In genomic region chr17:38727661-38728220, GRCh38 we compare ENCODE assay signal across 10 cellular contexts. TPM values are rescaled to one million over a fixed set of nuclear protein-coding genes. Genes with fewer than 3 reads are reported as not detected.
DNase-seq lines count a peak whose midpoint lies in the region; ATAC-seq and TF ChIP-seq lines count a peak whose summit lies in the region.
"Had no signal": no experiment of that assay in that cellular context is flagged by ENCODE, and none has a peak within 500 bp of the region (broad histone marks: within the 10 kb centered on the region; RNA-seq: fewer than 3 reads in every experiment).

No MANE protein-coding gene starts in this region.

- H3K4me1 ChIP-seq in DND-41 (ENCODE audit: insufficient read depth, low read length): peaks cover 82% of the 10 kb centered on the region

- ATAC-seq in DND-41 (ENCODE audit: insufficient read depth, low read depth): peak; percentile 5
- peak; percentile 51 for ATAC-seq in central memory CD8-positive, alpha-beta T cell (replicated peaks; ENCODE audit: extremely low read depth, poor library complexity, severe bottlenecking)

- H2AFZ ChIP-seq in DND-41 (ENCODE audit: low read depth, low read length): peak overlapping the region; percentile 44

- H3K9ac ChIP-seq in DND-41 (ENCODE audit: low read depth, low read length): peak overlapping the region; percentile 55

- peak; percentile 63 for DNase-seq in DND-41
- peak; percentile 94 for DNase-seq in activated CD4-positive, alpha-beta memory T cell treated with anti-CD3 and anti-CD28 coated beads for 36 hours
- peak in 1 of 2 donors; percentile 56 for DNase-seq in central memory CD8-positive, alpha-beta T cell (ENCODE audit: low spot score in 2 of 2)
- DNase-seq in stimulated activated CD4-positive, alpha-beta T cell treated with anti-CD3 and anti-CD28 coated beads, TNF-alpha, amount 100 ng/mL, for 24 hours (ENCODE audit: low read depth in 3 of 3): peak; percentile 59 to 81 (median 71)
- DNase-seq in NCI-H748 (lab: John Stamatoyannopoulos, UW; ENCODE audit: unreplicated experiment): no peak
- no peak for DNase-seq in NOMO-1 treated with dmso at 0.1 percent for 144 hours (lab: John Stamatoyannopoulos, UW; ENCODE audit: unreplicated experiment)
- no peak for DNase-seq in HPDE6-E6E7 (ENCODE audit: extremely low spot score)
- no peak for DNase-seq in foreskin fibroblast
- DNase-seq: NCI-H82, ovary had no signal

- H3K4me2 ChIP-seq in DND-41 (ENCODE audit: insufficient read depth, low read length): peak overlapping the region; percentile 57

- H3K4me3 ChIP-seq in DND-41 (ENCODE audit: low read depth in 1 of 2, low read length in 2 of 2) (peak overlapping the region in 1 of 2 experiments; percentile 41; a peak in 2 of 4 replicates), foreskin fibroblast (ENCODE audit: low read depth in 1 of 2, low read length in 2 of 2) (no peak overlapping the region)
- H3K4me3 ChIP-seq: ovary had no signal

- peaks cover 38% of the 10 kb centered on the region for H3K79me2 ChIP-seq in DND-41 (ENCODE audit: insufficient read depth, low read length)

- no peaks in the 10 kb centered on the region for H3K27me3 ChIP-seq in DND-41 (ENCODE audit: insufficient read depth, low read length, poor library complexity)
- H3K27me3 ChIP-seq: ovary had no signal

- H3K36me3 Mint-ChIP-seq in activated CD4-positive, alpha-beta memory T cell treated with anti-CD3 and anti-CD28 coated beads for 36 hours: peaks cover 21% of the 10 kb centered on the region
- peaks cover 37% of the 10 kb centered on the region for H3K36me3 Mint-ChIP-seq in central memory CD8-positive, alpha-beta T cell (ENCODE audit: insufficient read depth)

- peaks cover 13% of the 10 kb centered on the region for H4K20me1 ChIP-seq in DND-41 (ENCODE audit: insufficient read depth, low read length)

- no peaks in the 10 kb centered on the region for H3K9me3 Mint-ChIP-seq in activated CD4-positive, alpha-beta memory T cell treated with anti-CD3 and anti-CD28 coated beads for 36 hours
- H3K9me3 Mint-ChIP-seq in central memory CD8-positive, alpha-beta T cell: peaks cover 5% of the 10 kb centered on the region

- H3K27me3 Mint-ChIP-seq in activated CD4-positive, alpha-beta memory T cell treated with anti-CD3 and anti-CD28 coated beads for 36 hours: no peaks in the 10 kb centered on the region
- no peaks in the 10 kb centered on the region for H3K27me3 Mint-ChIP-seq in central memory CD8-positive, alpha-beta T cell

- intact Hi-C loops in activated CD4-positive, alpha-beta memory T cell treated with anti-CD3 and anti-CD28 coated beads for 36 hours (cut with micrococcal nuclease): loop anchor here (1.0 kb wide), 3 partner anchors 21 to 26 kb away; partner anchors contain the start of gene PSMB3

- no peak for TF ChIP-seq CTCF in DND-41 (IDR thresholded peaks at IDR 0.05; ENCODE audit: borderline replicate concordance, extremely low read depth, low read length, poor library complexity, severe bottlenecking)
- TF ChIP-seq CTCF in foreskin fibroblast (IDR thresholded peaks at IDR 0.05; ENCODE audit: low read depth, low read length): no peak

- H3K27ac Mint-ChIP-seq in activated CD4-positive, alpha-beta memory T cell treated with anti-CD3 and anti-CD28 coated beads for 36 hours: peak overlapping the region; percentile 98
- peak overlapping the region; percentile 93 for H3K27ac Mint-ChIP-seq in central memory CD8-positive, alpha-beta T cell (ENCODE audit: low read depth)

- H3K27ac ChIP-seq in DND-41 (ENCODE audit: low read length): peak overlapping the region; percentile 98
- H3K27ac ChIP-seq: ovary had no signal

- H3K4me3 Mint-ChIP-seq in activated CD4-positive, alpha-beta memory T cell treated with anti-CD3 and anti-CD28 coated beads for 36 hours: peak overlapping the region; percentile 73
- peak overlapping the region; percentile 81 for H3K4me3 Mint-ChIP-seq in central memory CD8-positive, alpha-beta T cell

- peaks cover 68% of the 10 kb centered on the region for H3K4me1 Mint-ChIP-seq in activated CD4-positive, alpha-beta memory T cell treated with anti-CD3 and anti-CD28 coated beads for 36 hours (ENCODE audit: low read depth)
- H3K4me1 Mint-ChIP-seq in central memory CD8-positive, alpha-beta T cell: peaks cover 73% of the 10 kb centered on the region

- no peaks in the 10 kb centered on the region for H3K9me3 ChIP-seq in DND-41 (ENCODE audit: insufficient read depth, low read length, severe bottlenecking)
- H3K9me3 ChIP-seq: ovary had no signal

- POLR2A ChIA-PET in activated CD4-positive, alpha-beta memory T cell treated with anti-CD3 and anti-CD28 coated beads for 36 hours (lab: Charles Lee): interaction anchor here (0.9 to 6.6 kb wide), 7 partner anchors 9 to 52 kb away, joined by 3 to 116 read pairs (median 9); partner anchors contain the start of genes EPOP and MLLT6

- CTCF ChIA-PET in activated CD4-positive, alpha-beta memory T cell treated with anti-CD3 and anti-CD28 coated beads for 36 hours (lab: Charles Lee): interaction anchor here (1.1 to 3.0 kb wide), 10 partner anchors 9 to 169 kb away, joined by 3 to 21 read pairs (median 6); partner anchors contain the start of genes EPOP, LASP1, MLLT6 and PSMB3

- H3K36me3 ChIP-seq in DND-41 (ENCODE audit: insufficient read depth, low read length): peaks cover 39% of the 10 kb centered on the region
- H3K36me3 ChIP-seq: ovary had no signal

RNA-seq across cellular contexts. Expression of gene CISD3, which starts 2.4 kb away (rescaled TPM):
- 10 to 100 TPM; 54.7 to 59.1 TPM for total RNA-seq in activated CD4-positive, alpha-beta memory T cell treated with anti-CD3 and anti-CD28 coated beads for 36 hours

RNA-seq across cellular contexts. Expression of gene PCGF2, which starts 20.4 kb away (rescaled TPM):
- total RNA-seq in activated CD4-positive, alpha-beta memory T cell treated with anti-CD3 and anti-CD28 coated beads for 36 hours: 1 to 10 TPM; 3.4 to 4.2 TPM

RNA-seq across cellular contexts. Expression of gene MLLT6, which starts 22.7 kb away (rescaled TPM):
- 100 to 1,000 TPM; 204 to 221 TPM for total RNA-seq in activated CD4-positive, alpha-beta memory T cell treated with anti-CD3 and anti-CD28 coated beads for 36 hours

RNA-seq across cellular contexts. Expression of gene PSMB3, which starts 24.8 kb away (rescaled TPM):
- 100 to 1,000 TPM; 335 to 348 TPM for total RNA-seq in activated CD4-positive, alpha-beta memory T cell treated with anti-CD3 and anti-CD28 coated beads for 36 hours

RNA-seq across cellular contexts. Expression of gene EPOP, which starts 53.0 kb away (rescaled TPM):
- total RNA-seq in activated CD4-positive, alpha-beta memory T cell treated with anti-CD3 and anti-CD28 coated beads for 36 hours: 10 to 100 TPM; 37.1 to 38.0 TPM

Comparison
In these comparisons a context has a peak if more than half of its experiments do, and no peak if none do; other contexts are left out.
1. DNase-seq: peak in DND-41 (single experiment), activated CD4-positive, alpha-beta memory T cell treated with anti-CD3 and anti-CD28 coated beads for 36 hours (single experiment) and stimulated activated CD4-positive, alpha-beta T cell treated with anti-CD3 and anti-CD28 coated beads, TNF-alpha, amount 100 ng/mL, for 24 hours (3 of 3); none in NCI-H748 (single experiment), NOMO-1 treated with dmso at 0.1 percent for 144 hours (single experiment), HPDE6-E6E7 (single experiment) and foreskin fibroblast (0 of 2).